ENCODE assay signal across 1 cellular context in the genomic region with DNA sequence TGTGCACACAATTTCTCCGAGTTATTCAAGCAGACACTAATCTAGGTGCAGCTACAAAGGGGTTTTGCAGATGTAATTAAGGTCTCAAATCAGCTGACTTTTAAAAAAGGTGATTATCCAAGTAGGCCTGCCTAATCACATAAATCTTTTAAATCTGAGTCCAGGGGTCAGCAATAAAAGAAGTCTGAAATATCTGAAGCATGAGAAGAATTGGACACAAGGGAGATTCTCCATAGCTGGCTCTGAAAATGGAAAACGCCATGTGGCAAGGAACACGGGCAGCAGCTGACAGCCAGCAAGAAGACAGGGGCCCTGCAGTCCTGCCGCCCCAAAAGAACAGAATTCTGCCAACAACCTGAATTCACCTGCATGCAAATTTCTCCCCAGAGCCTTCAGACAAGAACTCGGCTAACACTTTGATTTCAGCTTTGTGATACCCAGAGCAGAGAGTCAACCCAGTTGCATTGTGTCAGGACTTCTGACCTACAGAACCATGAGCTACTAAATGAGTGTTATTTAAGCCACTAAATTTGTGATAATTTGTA.
TF ChIP-seq lines count a peak whose summit lies in the region.

No MANE protein-coding gene starts in this region.

TF ChIP-seq in GM12878, 131 proteins besides CTCF, POLR2A, EP300 and RAD21:
- TF ChIP-seq EED (IDR thresholded peaks at IDR 0.05; ENCODE audit: low read depth) (no peak), NBN (IDR thresholded peaks at IDR 0.05) (no peak), ATF3 (IDR thresholded peaks at IDR 0.05; ENCODE audit: borderline replicate concordance, extremely low read depth, low read depth, low read length) (no peak), ZSCAN29 (IDR thresholded peaks at IDR 0.05) (no peak), SRF (IDR thresholded peaks at IDR 0.05; ENCODE audit: low read depth in 2 of 2, low read length in 2 of 2) (no peak), EZH2 (IDR thresholded peaks at IDR 0.05; ENCODE audit: borderline replicate concordance, control insufficient read depth, low read depth, low read length) (no peak), SPI1 (IDR thresholded peaks at IDR 0.05; ENCODE audit: borderline replicate concordance, insufficient read depth, low read depth, low read length) (no peak)
